Comparison of ENCODE assay signal across 8 cellular contexts in the genomic region with DNA sequence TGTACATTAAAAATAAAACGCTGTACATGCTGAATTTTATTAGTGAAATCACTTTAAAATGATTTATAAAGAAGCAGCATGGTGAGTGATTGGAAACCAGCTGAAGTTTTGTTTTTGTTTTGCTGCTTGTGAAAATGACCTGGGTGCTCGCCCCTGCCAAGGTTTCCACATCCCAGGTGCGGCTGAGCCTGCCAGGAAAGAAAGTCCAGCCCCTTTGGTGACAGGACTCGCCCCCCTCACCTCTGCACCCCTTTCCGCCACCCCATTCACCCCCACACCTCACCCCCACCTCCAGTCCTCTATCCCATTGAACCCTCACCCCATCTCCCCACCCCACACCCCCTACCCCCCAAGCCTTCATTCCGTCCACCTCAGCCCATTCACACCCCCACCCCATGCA. TPM values are rescaled to one million over a fixed set of nuclear protein-coding genes. Genes with fewer than 3 reads are reported as not detected.
DNase-seq lines count a peak whose midpoint lies in the region; ATAC-seq and TF ChIP-seq lines count a peak whose summit lies in the region.
"Not testable (repeated sequence)": the region's sequence is repeated elsewhere in the genome, so short reads cannot be mapped to it uniquely, and the experiment has no call there.

No MANE protein-coding gene starts in this region.

- not testable (repeated sequence) for H3K4me3 Mint-ChIP-seq in CD4-positive, alpha-beta T cell
- H3K4me3 Mint-ChIP-seq in T-helper 17 cell: peak overlapping the region; percentile 59
- peak overlapping the region; percentile 38 for H3K4me3 Mint-ChIP-seq in activated naive CD8-positive, alpha-beta T cell

- DNase-seq in CD4-positive, alpha-beta T cell; T-helper 17 cell; dorsolateral prefrontal cortex; hepatocyte (ENCODE audit: low spot score); osteoblast (ENCODE audit: insufficient read length, low spot score, missing footprints); transverse colon: not testable (repeated sequence)

- H3K9ac ChIP-seq in KMS-11: not testable (repeated sequence)

- H3K4me2 ChIP-seq in KMS-11: peak overlapping the region; percentile 51
- H3K4me2 ChIP-seq in hepatocyte: peak overlapping the region; percentile 76
- peak overlapping the region; percentile 51 for H3K4me2 ChIP-seq in osteoblast (ENCODE audit: insufficient read depth, low read length)

- peaks cover 11% of the 10 kb centered on the region for H3K4me1 Mint-ChIP-seq in CD4-positive, alpha-beta T cell (ENCODE audit: low read depth)
- H3K4me1 Mint-ChIP-seq in T-helper 17 cell; activated naive CD8-positive, alpha-beta T cell (ENCODE audit: low read depth): not testable (repeated sequence)

- not testable (repeated sequence) for H3K36me3 Mint-ChIP-seq in CD4-positive, alpha-beta T cell (ENCODE audit: low read depth); T-helper 17 cell (ENCODE audit: low read depth); activated naive CD8-positive, alpha-beta T cell

- TF ChIP-seq EP300 in transverse colon (IDR thresholded peaks at IDR 0.05; ENCODE audit: low read depth): not testable (repeated sequence)

- H3K27me3 Mint-ChIP-seq in CD4-positive, alpha-beta T cell: peaks cover 16% of the 10 kb centered on the region
- H3K27me3 Mint-ChIP-seq in T-helper 17 cell: peaks cover 22% of the 10 kb centered on the region
- H3K27me3 Mint-ChIP-seq in activated naive CD8-positive, alpha-beta T cell: not testable (repeated sequence)

- not testable (repeated sequence) for H3K4me3 ChIP-seq in KMS-11 (IDR thresholded peaks at IDR 0.05; ENCODE audit: insufficient read depth, low read depth, low read length)
- H3K4me3 ChIP-seq in dorsolateral prefrontal cortex: peak overlapping the region in 52 of 59 donors; percentile 10 to 86 (median 47)
- H3K4me3 ChIP-seq in hepatocyte: peak overlapping the region; percentile 30
- peak overlapping the region; percentile 30 for H3K4me3 ChIP-seq in osteoblast (ENCODE audit: insufficient read depth, low read length)
- peak overlapping the region in 3 of 4 donors; percentile 22 to 52 (median 51) for H3K4me3 ChIP-seq in transverse colon

- H3K9me3 Mint-ChIP-seq in CD4-positive, alpha-beta T cell; activated naive CD8-positive, alpha-beta T cell (ENCODE audit: low read depth): not testable (repeated sequence)

- not testable (repeated sequence) for H3K9me2 ChIP-seq in hepatocyte (replicated peaks; ENCODE audit: insufficient read depth)

- H3K79me2 ChIP-seq in KMS-11 (ENCODE audit: insufficient read depth, low read depth); hepatocyte; osteoblast (ENCODE audit: insufficient read depth, low read length): not testable (repeated sequence)

- not testable (repeated sequence) for H4K20me1 ChIP-seq in KMS-11 (ENCODE audit: insufficient read depth); hepatocyte (ENCODE audit: insufficient read depth, poor library complexity, severe bottlenecking); osteoblast (ENCODE audit: insufficient read depth, low read length)

- POLR2A ChIA-PET in CD4-positive, alpha-beta T cell (lab: Charles Lee): interaction anchor here (1.1 kb wide), 1 partner anchor 126 kb away, joined by 5 read pairs; a partner anchor contains a TSS

- CTCF ChIA-PET in CD4-positive, alpha-beta T cell (lab: Charles Lee): interaction anchor here (2.7 to 3.2 kb wide), 2 partner anchors 126 to 184 kb away, joined by 18 to 20 read pairs; a partner anchor contains a TSS

- H3K9me3 ChIP-seq in CD4-positive, alpha-beta T cell (ENCODE audit: control insufficient read depth, low read length); T-helper 17 cell (ENCODE audit: control insufficient read depth, low read length, poor library complexity, severe bottlenecking); hepatocyte (ENCODE audit: low read depth); osteoblast (ENCODE audit: low read depth, low read length); transverse colon: not testable (repeated sequence)

- H3K27ac ChIP-seq in CD4-positive, alpha-beta T cell (ENCODE audit: low read depth, low read length); dorsolateral prefrontal cortex; hepatocyte; osteoblast (ENCODE audit: low read depth, low read length): not testable (repeated sequence)
- H3K27ac ChIP-seq in KMS-11 (peak overlapping the region; percentile 20; the same call in 1 of the 2 replicates), transverse colon (peak overlapping the region; percentile 92 to 97 (median 93))

- in situ Hi-C loops in transverse colon (cut with MboI; ENCODE audit: low pct_ligation_motif_present in 1 of 4, low pct_unique_long_range_greater_than_20kb in 1 of 4, low sequenced_read_pairs in 3 of 4): not testable (repeated sequence)

- peaks cover 11% of the 10 kb centered on the region for H3K4me1 ChIP-seq in KMS-11 (ENCODE audit: low read depth, poor library complexity, severe bottlenecking)
- not testable (repeated sequence) for H3K4me1 ChIP-seq in hepatocyte (ENCODE audit: insufficient read depth); osteoblast (ENCODE audit: insufficient read depth, low read length); transverse colon

- H2AFZ ChIP-seq in KMS-11 (ENCODE audit: low read depth); hepatocyte; osteoblast (ENCODE audit: low read length): not testable (repeated sequence)

- not testable (repeated sequence) for TF ChIP-seq CTCF in CD4-positive, alpha-beta T cell (IDR thresholded peaks at IDR 0.05); KMS-11 (conservative IDR thresholded peaks at IDR 0.05; ENCODE audit: low read depth, low read length); dorsolateral prefrontal cortex (IDR thresholded peaks at IDR 0.05 in 54 of 56, conservative IDR thresholded peaks at IDR 0.05 in 2 of 56; ENCODE audit: low read depth in 1 of 56, partially characterized antibody in 56 of 56); hepatocyte (IDR thresholded peaks at IDR 0.05; ENCODE audit: poor library complexity); osteoblast (IDR thresholded peaks at IDR 0.05; ENCODE audit: extremely low read depth, low read depth, low read length); transverse colon (IDR thresholded peaks at IDR 0.05)

- H3K36me3 ChIP-seq in KMS-11 (ENCODE audit: insufficient read depth); hepatocyte (replicated peaks; ENCODE audit: insufficient read depth, low read depth); osteoblast (ENCODE audit: insufficient read depth, low read length); transverse colon: not testable (repeated sequence)

- H3K27me3 ChIP-seq in CD4-positive, alpha-beta T cell (ENCODE audit: control insufficient read depth, insufficient read depth, low read length); KMS-11 (ENCODE audit: insufficient read depth, low read depth); dorsolateral prefrontal cortex; hepatocyte; osteoblast (ENCODE audit: insufficient read depth, low read length); transverse colon: not testable (repeated sequence)

- not testable (repeated sequence) for TF ChIP-seq POLR2A in transverse colon (IDR thresholded peaks at IDR 0.05)

- not testable (repeated sequence) for ATAC-seq in CD4-positive, alpha-beta T cell (ENCODE audit: poor library complexity); T-helper 17 cell

- peak overlapping the region; percentile 98 for H3K27ac Mint-ChIP-seq in CD4-positive, alpha-beta T cell
- H3K27ac Mint-ChIP-seq in T-helper 17 cell: peak overlapping the region; percentile 96
- H3K27ac Mint-ChIP-seq in activated naive CD8-positive, alpha-beta T cell: not testable (repeated sequence)

- WGBS in hepatocyte (ENCODE audit: low lambda C conversion rate, missing lambda C conversion rate): 26% methylated on average over 1 of the region's 6 CpGs
- WGBS in transverse colon (ENCODE audit: low coverage in 1 of 2), 2 donors: 8 to 11% methylated on average over 1 to 5 of the region's 6 CpGs

- intact Hi-C loops in CD4-positive, alpha-beta T cell (cut with DNase I, micrococcal nuclease): loop anchor here (10.0 kb wide), 2 partner anchors 184 to 274 kb away; a partner anchor contains a TSS
- intact Hi-C loops in dorsolateral prefrontal cortex (cut with DNase I): loop anchor here (5.0 to 10.0 kb wide), 2 partner anchors 126 to 824 kb away; a partner anchor contains a TSS
- intact Hi-C loops in transverse colon (cut with DNase I; ENCODE audit: low total_unique reads): not testable (repeated sequence)

RNA-seq across cellular contexts. Expression of a gene that starts 0.7 kb away (rescaled TPM):
- 10 to 100 TPM; 74.0 to 78.3 TPM for total RNA-seq in CD4-positive, alpha-beta T cell
- total RNA-seq in T-helper 17 cell (10 to 100 TPM; 78.1 to 93.0 TPM), dorsolateral prefrontal cortex (100 to 1,000 TPM in 112 of 120 experiments, 10 to 100 TPM in 8; 91.6 to 167 (median 125) TPM), hepatocyte (24.9 and 29.6 TPM in 2 replicates), osteoblast (42.7 and 53.6 TPM in 2 replicates), transverse colon (10 to 100 TPM; 38.6 to 81.2 (median 60.0) TPM)
- 16.8 and 23.4 TPM in 2 replicates for polyA plus RNA-seq in hepatocyte

RNA-seq across cellular contexts. Expression of a gene that starts 43.8 kb away (rescaled TPM):
- total RNA-seq in CD4-positive, alpha-beta T cell: 1 to 10 TPM; 1.3 to 2.0 TPM
- total RNA-seq in T-helper 17 cell (1 to 10 TPM; 1.2 to 5.0 TPM), dorsolateral prefrontal cortex (10 to 100 TPM in 3 of 120 experiments, 1 to 10 TPM in 114, under 1 TPM in 3; 0.91 to 13.4 (median 4.5) TPM), hepatocyte (not detected in 2 replicates), osteoblast (2.2 and 9.4 TPM in 2 replicates), transverse colon (1 to 10 TPM; 1.4 to 3.7 (median 2.7) TPM)
- polyA plus RNA-seq in hepatocyte: 0.29 and 0.31 TPM in 2 replicates
